ENCODE assay signal across 13 cellular contexts in the genomic region with DNA sequence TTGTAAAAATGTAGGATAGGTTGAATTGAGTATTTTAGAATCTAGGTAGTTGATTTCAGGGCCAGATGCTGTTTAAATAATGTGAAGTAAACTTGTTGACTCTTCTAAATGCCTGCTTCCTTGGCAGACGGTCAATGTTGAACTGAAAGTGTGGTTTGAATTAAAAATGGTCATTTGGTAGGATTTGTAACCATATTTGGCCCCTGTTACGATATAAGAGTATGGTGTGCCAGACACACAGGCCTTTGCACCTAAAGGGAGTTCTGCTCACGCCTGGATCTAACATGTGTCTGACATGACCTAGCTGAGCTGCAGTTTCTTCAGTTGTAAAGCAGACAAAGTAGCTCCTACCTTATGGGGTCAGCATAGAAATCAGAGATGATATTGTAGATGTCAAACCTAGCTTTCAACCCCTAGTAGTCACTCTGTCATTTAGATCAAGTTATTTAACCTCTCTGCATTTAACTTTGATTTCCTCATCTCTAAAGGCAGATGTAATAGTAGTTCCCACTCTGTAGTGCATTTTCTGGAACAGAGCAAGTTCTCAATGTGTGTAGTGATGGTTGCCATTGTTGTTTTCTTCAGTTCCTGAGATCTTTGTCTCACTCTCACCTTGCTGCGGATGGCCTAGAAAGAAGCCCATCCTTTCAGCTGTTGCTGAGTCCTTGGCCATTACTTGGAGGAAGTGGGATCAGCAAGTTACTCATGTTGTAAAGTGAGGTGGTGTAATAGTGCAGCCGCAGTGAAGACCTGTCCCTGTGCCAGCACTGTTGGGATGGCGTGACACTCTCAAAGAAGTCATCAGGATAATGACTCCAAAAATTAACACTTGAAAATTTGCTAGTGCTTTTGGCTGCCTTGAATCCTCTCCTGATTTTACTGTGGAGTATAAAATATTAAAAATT.
DNase-seq lines count a peak whose midpoint lies in the region; ATAC-seq and TF ChIP-seq lines count a peak whose summit lies in the region.
"Had no signal": no experiment of that assay in that cellular context is flagged by ENCODE, and none has a peak within 500 bp of the region (broad histone marks: within the 10 kb centered on the region; RNA-seq: fewer than 3 reads in every experiment).

No MANE protein-coding gene starts in this region.

- TF ChIP-seq CTCF in stomach (IDR thresholded peaks at IDR 0.05): no peak

- TF ChIP-seq POLR2A in stomach (IDR thresholded peaks at IDR 0.05): no peak

- H3K27ac ChIP-seq in stomach: peak overlapping the region in 3 of 5 donors; percentile 35 to 42 (median 38)
- no peak overlapping the region for H3K27ac ChIP-seq in CD8-positive, alpha-beta memory T cell (ENCODE audit: low read depth, low read length)
- H3K27ac ChIP-seq: adrenal gland had no signal

- peak overlapping the region in 4 of 6 donors; percentile 31 to 74 (median 38) for H3K27ac Mint-ChIP-seq in immature natural killer cell
- no peak overlapping the region for H3K27ac Mint-ChIP-seq in CD8-positive, alpha-beta memory T cell
- H3K27ac Mint-ChIP-seq: effector memory CD8-positive, alpha-beta T cell had no signal

- H3K27me3 Mint-ChIP-seq in immature natural killer cell (ENCODE audit: low read depth in 3 of 3): peaks cover 0 to 3% (median 3%) of the 10 kb centered on the region in 3 donors
- H3K27me3 Mint-ChIP-seq in CD8-positive, alpha-beta memory T cell: peaks cover 0 to 2% of the 10 kb centered on the region in 2 donors
- H3K27me3 Mint-ChIP-seq: effector memory CD8-positive, alpha-beta T cell had no signal

- 62 to 76% (median 71%) methylated on average over 6 of the region's 6 CpGs for WGBS in stomach, 5 donors

- H3K4me3 ChIP-seq in stomach: no peak overlapping the region
- H3K4me3 ChIP-seq in CD8-positive, alpha-beta memory T cell (ENCODE audit: low read length): no peak overlapping the region
- H3K4me3 ChIP-seq: adrenal gland had no signal

- peaks cover 3 to 50% (median 47%) of the 10 kb centered on the region in 4 donors for H3K36me3 ChIP-seq in stomach
- peaks cover 16% of the 10 kb centered on the region for H3K36me3 ChIP-seq in CD8-positive, alpha-beta memory T cell (ENCODE audit: insufficient read depth, low read length)

- no peak for TF ChIP-seq EP300 in stomach (IDR thresholded peaks at IDR 0.05)

- no peaks in the 10 kb centered on the region for H3K27me3 ChIP-seq in stomach
- H3K27me3 ChIP-seq in CD8-positive, alpha-beta memory T cell (ENCODE audit: insufficient read depth, low read length, poor library complexity, severe bottlenecking): no peaks in the 10 kb centered on the region
- H3K27me3 ChIP-seq: adrenal gland had no signal

- intact Hi-C loops in stomach (cut with DNase I; ENCODE audit: low total_unique reads): no loop called here

- CTCF ChIA-PET in CD8-positive, alpha-beta memory T cell (lab: Charles Lee): no interaction called here

- peaks cover 0 to 5% (median 0%) of the 10 kb centered on the region in 6 donors for H3K9me3 Mint-ChIP-seq in immature natural killer cell
- H3K9me3 Mint-ChIP-seq in CD8-positive, alpha-beta memory T cell: peaks cover 0 to 6% (median 3%) of the 10 kb centered on the region in 5 donors
- H3K9me3 Mint-ChIP-seq: effector memory CD8-positive, alpha-beta T cell had no signal

- no peaks in the 10 kb centered on the region for H3K9me3 ChIP-seq in stomach
- no peaks in the 10 kb centered on the region for H3K9me3 ChIP-seq in CD8-positive, alpha-beta memory T cell (ENCODE audit: low read length)
- H3K9me3 ChIP-seq: adrenal gland had no signal

- peaks cover 17 to 55% (median 34%) of the 10 kb centered on the region in 3 donors for H3K36me3 Mint-ChIP-seq in immature natural killer cell
- H3K36me3 Mint-ChIP-seq in CD8-positive, alpha-beta memory T cell: peaks cover 17 to 54% (median 44%) of the 10 kb centered on the region in 3 donors

- POLR2A ChIA-PET in CD8-positive, alpha-beta memory T cell (lab: Charles Lee): no interaction called here

- peaks cover 26 to 51% of the 10 kb centered on the region in 2 donors for H3K4me1 Mint-ChIP-seq in immature natural killer cell
- no peaks in the 10 kb centered on the region for H3K4me1 Mint-ChIP-seq in CD8-positive, alpha-beta memory T cell

- peak; percentile 18 for DNase-seq in NCI-H2196 (lab: John Stamatoyannopoulos, UW; ENCODE audit: unreplicated experiment)
- no peak for DNase-seq in NCI-H2196 treated with DMSO at 0.1 percent for 48 hours (lab: John Stamatoyannopoulos, UW; ENCODE audit: unreplicated experiment)
- DNase-seq in amniotic epithelial cell (ENCODE audit: low read depth): peak; percentile 57
- DNase-seq in immature natural killer cell: no peak
- DNase-seq in stomach: no peak
- DNase-seq in CD8-positive, alpha-beta memory T cell: no peak
- DNase-seq in activated CD4-positive, alpha-beta T cell treated with anti-CD3 and anti-CD28 coated beads, Interleukin-2, amount 50 U/mL, for 1 hour: no peak
- DNase-seq: DMS53; effector memory CD8-positive, alpha-beta T cell; Karpas-422; SHP77 had no signal

- ATAC-seq in HG02970 (IDR thresholded peaks at IDR 0.05; ENCODE audit: low FRiP score, unreplicated experiment): no peak
- ATAC-seq: effector memory CD8-positive, alpha-beta T cell had no signal

- peaks cover 9 to 41% (median 33%) of the 10 kb centered on the region in 4 donors for H3K4me1 ChIP-seq in stomach
- H3K4me1 ChIP-seq in CD8-positive, alpha-beta memory T cell (ENCODE audit: insufficient read depth, low read length): no peaks in the 10 kb centered on the region

- no peak overlapping the region for H3K4me3 Mint-ChIP-seq in immature natural killer cell
- H3K4me3 Mint-ChIP-seq in CD8-positive, alpha-beta memory T cell: no peak overlapping the region
- H3K4me3 Mint-ChIP-seq: effector memory CD8-positive, alpha-beta T cell had no signal

Comparison
In these comparisons a context has a peak if more than half of its experiments do, and no peak if none do; other contexts are left out.
1. DNase-seq: peak in NCI-H2196 (single experiment) and amniotic epithelial cell (single experiment); none in NCI-H2196 treated with DMSO at 0.1 percent for 48 hours (single experiment), immature natural killer cell (0 of 3), stomach (single experiment), CD8-positive, alpha-beta memory T cell (0 of 5) and activated CD4-positive, alpha-beta T cell treated with anti-CD3 and anti-CD28 coated beads, Interleukin-2, amount 50 U/mL, for 1 hour (single experiment).
2. H3K27ac Mint-ChIP-seq: peak in immature natural killer cell (4 of 6); none in CD8-positive, alpha-beta memory T cell (0 of 8).